In genomic region chr14:42299692-42300091, GRCh38 we compare ENCODE assay signal across 14 cellular contexts.
DNase-seq lines count a peak whose midpoint lies in the region; ATAC-seq and TF ChIP-seq lines count a peak whose summit lies in the region.
"Had no signal": no experiment of that assay in that cellular context is flagged by ENCODE, and none has a peak within 500 bp of the region (broad histone marks: within the 10 kb centered on the region; RNA-seq: fewer than 3 reads in every experiment).

No MANE protein-coding gene starts in this region.

- no peaks in the 10 kb centered on the region for H3K27me3 ChIP-seq in DOHH2 (ENCODE audit: control insufficient read depth, low read length)
- H3K27me3 ChIP-seq: cardiac muscle cell had no signal

- CTCF ChIA-PET in OCI-LY7 (lab: Charles Lee; ENCODE audit: unreplicated experiment), result no interaction called here

- peak; percentile 94 for ATAC-seq in GM19455 (IDR thresholded peaks at IDR 0.05; ENCODE audit: unreplicated experiment)
- ATAC-seq in HG03103 (IDR thresholded peaks at IDR 0.05; ENCODE audit: low read depth, unreplicated experiment), result peak; percentile 100
- no peak for ATAC-seq in esophagus mucosa
- ATAC-seq: left lobe of liver; stimulated activated memory B cell treated with anti-CD40 and anti-IgM and Interleukin-4, amounts not matched to agents 10 μg/mL and 1 μg/mL and 100 μg/mL, for 72 hours had no signal

- DNase-seq in OCI-LY7 (ENCODE audit: low spot score), result peak; percentile 94
- no peak for DNase-seq in T-helper 9 cell
- DNase-seq in GOT3 (lab: John Stamatoyannopoulos, UW), result no peak
- DNase-seq in activated gamma-delta T cell (lab: John Stamatoyannopoulos, UW), result no peak
- DNase-seq: activated CD4-positive, alpha-beta T cell treated with anti-CD3 and anti-CD28 coated beads for 1 hour; NCI-H2029; nucleus accumbens had no signal

- no peak overlapping the region for H3K4me3 ChIP-seq in DOHH2 (ENCODE audit: low read length)
- peak overlapping the region; percentile 50 for H3K4me3 ChIP-seq in OCI-LY7 (ENCODE audit: low read depth, low read length, poor library complexity, severe bottlenecking)
- H3K4me3 ChIP-seq: cardiac muscle cell had no signal

- H3F3A ChIP-seq in DOHH2 (ENCODE audit: control insufficient read depth, insufficient read depth), result no peaks in the 10 kb centered on the region

- TF ChIP-seq CTCF in DOHH2 (IDR thresholded peaks at IDR 0.05; ENCODE audit: low read depth, low read length, poor library complexity, severe bottlenecking), result no peak
- TF ChIP-seq CTCF in OCI-LY7 (conservative IDR thresholded peaks at IDR 0.05; ENCODE audit: low read length), result no peak

- H3K27ac ChIP-seq in DOHH2 (ENCODE audit: low read depth, low read length), result no peak overlapping the region
- H3K27ac ChIP-seq in OCI-LY7 (ENCODE audit: low read depth, low read length, poor library complexity, severe bottlenecking), result peak overlapping the region; percentile 82
- H3K27ac ChIP-seq: cardiac muscle cell had no signal

- BruUV-seq in OCI-LY7 (replicated peaks; lab: Mats Ljungman, UMichigan), result no TSS peak

- H3K9me3 ChIP-seq in DOHH2 (ENCODE audit: control insufficient read depth, insufficient read depth, low read length) (no peaks in the 10 kb centered on the region), OCI-LY7 (ENCODE audit: low read length) (peaks cover 48% of the 10 kb centered on the region)

- peak overlapping the region; percentile 52; the same call in 1 of the 2 replicates for H2AFZ ChIP-seq in OCI-LY7 (ENCODE audit: low read length)

- H3K36me3 ChIP-seq in DOHH2 (ENCODE audit: control insufficient read depth, low read length) (no peaks in the 10 kb centered on the region), OCI-LY7 (ENCODE audit: insufficient read depth, low read length) (peaks cover 9% of the 10 kb centered on the region; the same call in 1 of the 2 replicates)
- H3K36me3 ChIP-seq: cardiac muscle cell had no signal

- no peaks in the 10 kb centered on the region for H3K79me2 ChIP-seq in DOHH2 (ENCODE audit: control insufficient read depth, low read length)
- no peaks in the 10 kb centered on the region for H3K79me2 ChIP-seq in OCI-LY7 (ENCODE audit: insufficient read depth, low read depth, low read length)

- H3K4me2 ChIP-seq in DOHH2 (ENCODE audit: low read length), result 0 out of 2 replicates have a peak overlapping the region, but pooled peaks have one; percentile 25
- peak overlapping the region; percentile 77 for H3K4me2 ChIP-seq in OCI-LY7 (ENCODE audit: low read length)

- no peaks in the 10 kb centered on the region for H3K9me2 ChIP-seq in DOHH2 (replicated peaks; ENCODE audit: control insufficient read depth, low read length)
- H3K9me2 ChIP-seq in OCI-LY7 (ENCODE audit: insufficient read depth, low read length), result no peaks in the 10 kb centered on the region

- peaks cover 7% of the 10 kb centered on the region for H3K4me1 ChIP-seq in DOHH2 (ENCODE audit: control insufficient read depth, low read length)
- peaks cover 25% of the 10 kb centered on the region for H3K4me1 ChIP-seq in OCI-LY7 (ENCODE audit: insufficient read depth, low read length, poor library complexity, severe bottlenecking)

- H4K20me1 ChIP-seq in DOHH2 (ENCODE audit: control insufficient read depth, insufficient read depth, low read depth, low read length) (no peaks in the 10 kb centered on the region), OCI-LY7 (ENCODE audit: insufficient read depth, low read length) (no peaks in the 10 kb centered on the region)

- POLR2A ChIA-PET in OCI-LY7 (lab: Charles Lee), result interaction anchor here (0.6 to 0.9 kb wide), 2 partner anchors 22 to 123 kb away, joined by 3 read pairs; no protein-coding TSS in a partner anchor

- intact Hi-C loops in OCI-LY7 (cut with micrococcal nuclease; ENCODE audit: unreplicated experiment), result loop anchor here (1.0 to 5.0 kb wide), 2 partner anchors 53 to 75 kb away; no protein-coding TSS in a partner anchor
